In the genomic region with DNA sequence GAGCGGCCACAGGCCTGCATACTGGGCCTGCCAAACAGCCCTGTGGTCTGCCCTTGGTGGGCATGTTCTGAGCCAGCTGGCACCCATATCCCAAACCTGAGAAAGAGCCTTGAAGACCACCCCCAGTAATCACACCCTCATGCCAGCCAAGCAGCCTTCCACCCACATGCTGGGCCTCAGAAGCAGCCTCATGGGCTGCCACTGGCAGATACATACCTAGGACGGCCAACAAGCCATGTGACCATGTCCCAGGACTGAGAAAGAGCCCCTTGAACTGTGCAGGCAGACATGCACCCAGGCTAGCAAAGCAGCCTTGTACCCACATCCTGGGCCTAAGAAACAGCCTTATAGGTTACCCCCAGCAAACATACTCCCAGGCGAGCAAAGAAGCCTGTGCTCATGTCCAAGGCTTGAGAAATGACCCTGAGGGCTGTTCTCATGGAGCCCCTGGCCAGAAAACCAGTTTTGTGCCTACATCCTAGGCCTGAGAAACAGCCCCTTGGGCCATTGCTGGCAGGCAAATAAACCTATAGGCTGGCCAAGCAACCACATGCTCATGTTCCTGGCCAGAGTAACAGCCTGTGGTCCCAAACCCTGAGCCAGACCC, we compare ENCODE assay signal across 6 cellular contexts.
"Had no signal": no experiment of that assay in that cellular context is flagged by ENCODE, and none has a peak within 500 bp of the region (broad histone marks: within the 10 kb centered on the region; RNA-seq: fewer than 3 reads in every experiment).

No MANE protein-coding gene starts in this region.

- H3K27ac ChIP-seq: HL-60 had no signal

- H3K4me2 ChIP-seq: GM23338 had no signal

- H3K4me3 ChIP-seq: GM23338 had no signal

- ATAC-seq: GM23338, HepG2 had no signal

- H3K27me3 Mint-ChIP-seq: IgD-negative memory B cell had no signal

- H3K9me3 Mint-ChIP-seq: GM23338, H9, IgD-negative memory B cell had no signal

- H3K4me1 Mint-ChIP-seq: GM23338, H9, IgD-negative memory B cell had no signal

- H3K27ac Mint-ChIP-seq: GM23338, H9, IgD-negative memory B cell had no signal

- H2AFZ ChIP-seq: GM23338 had no signal

- DNase-seq: H9, HCEC 1CT had no signal

- H3K4me3 Mint-ChIP-seq: GM23338, H9, IgD-negative memory B cell had no signal
